2 cellular contexts compared by ENCODE assay signal in the genomic region with DNA sequence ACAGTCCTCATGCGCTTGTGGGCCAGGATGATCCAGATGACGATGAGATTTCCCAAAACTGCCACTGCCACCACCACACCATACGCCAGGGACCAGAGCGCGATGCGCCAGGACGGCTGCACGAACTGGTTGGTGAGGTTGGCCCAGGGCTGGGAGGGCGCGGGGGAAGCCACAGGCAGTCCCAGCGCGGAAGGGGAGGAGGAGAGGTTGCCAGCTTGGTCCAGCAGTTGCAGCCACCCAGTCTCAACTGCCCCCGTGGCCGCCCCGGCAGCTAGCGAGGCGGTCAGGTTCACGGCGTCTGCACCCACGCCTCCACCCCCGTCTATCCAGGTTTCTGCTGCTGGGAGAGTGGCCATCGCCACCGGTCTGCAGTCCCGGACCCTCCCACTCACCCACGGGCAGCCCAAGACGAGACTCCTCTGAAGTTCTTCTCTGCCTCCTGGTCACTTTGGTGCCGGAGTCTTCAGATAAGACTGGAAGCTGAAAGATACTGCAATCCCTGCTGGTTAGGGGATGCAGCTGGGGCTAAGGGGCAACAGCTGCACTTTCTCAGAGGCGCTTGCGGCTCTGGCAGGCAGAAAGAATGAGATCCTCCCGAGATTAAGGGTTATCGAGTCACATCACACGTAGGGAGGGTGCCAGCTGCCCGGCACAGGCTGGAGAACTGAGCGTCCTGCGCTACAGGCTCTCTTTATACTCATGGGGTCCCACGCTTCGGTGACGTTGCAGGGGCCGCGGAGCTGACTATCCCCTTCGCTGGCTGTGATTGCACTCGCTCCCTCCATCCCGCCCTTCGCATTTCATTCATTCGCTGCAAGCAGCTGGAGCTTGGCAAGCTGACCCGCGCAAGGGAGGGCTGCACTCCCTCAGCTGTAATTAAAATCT.
TF ChIP-seq lines count a peak whose summit lies in the region.

A gene with protein sequence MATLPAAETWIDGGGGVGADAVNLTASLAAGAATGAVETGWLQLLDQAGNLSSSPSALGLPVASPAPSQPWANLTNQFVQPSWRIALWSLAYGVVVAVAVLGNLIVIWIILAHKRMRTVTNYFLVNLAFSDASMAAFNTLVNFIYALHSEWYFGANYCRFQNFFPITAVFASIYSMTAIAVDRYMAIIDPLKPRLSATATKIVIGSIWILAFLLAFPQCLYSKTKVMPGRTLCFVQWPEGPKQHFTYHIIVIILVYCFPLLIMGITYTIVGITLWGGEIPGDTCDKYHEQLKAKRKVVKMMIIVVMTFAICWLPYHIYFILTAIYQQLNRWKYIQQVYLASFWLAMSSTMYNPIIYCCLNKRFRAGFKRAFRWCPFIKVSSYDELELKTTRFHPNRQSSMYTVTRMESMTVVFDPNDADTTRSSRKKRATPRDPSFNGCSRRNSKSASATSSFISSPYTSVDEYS (minus strand): TSS at position 666 of the 885 bp plus-strand sequence. CDS start 310 bp downstream, at position 356.

TF ChIP-seq in IMR-90, 13 proteins besides CTCF, POLR2A, EP300 and RAD21:
- TF ChIP-seq RCOR1 (IDR thresholded peaks at IDR 0.05; ENCODE audit: insufficient replicate concordance, low read length) (no peak), MAFK (IDR thresholded peaks at IDR 0.05; ENCODE audit: low read depth, low read length) (no peak), BHLHE40 (IDR thresholded peaks at IDR 0.05; ENCODE audit: low read depth, low read length) (no peak)

TF ChIP-seq in HEK293T, 16 proteins besides CTCF, POLR2A, EP300 and RAD21:
- TF ChIP-seq ELF4 (IDR thresholded peaks at IDR 0.05) (no peak), LEF1 (IDR thresholded peaks at IDR 0.05; ENCODE audit: borderline replicate concordance) (no peak), FOXM1 (IDR thresholded peaks at IDR 0.05; ENCODE audit: borderline replicate concordance) (no peak), ARNT (IDR thresholded peaks at IDR 0.05) (no peak), ZNF384 (IDR thresholded peaks at IDR 0.05) (no peak), FOXK2 (IDR thresholded peaks at IDR 0.05) (no peak), NFRKB (IDR thresholded peaks at IDR 0.05) (no peak), L3MBTL2 (conservative IDR thresholded peaks at IDR 0.05) (no peak), CTBP1 (IDR thresholded peaks at IDR 0.05; ENCODE audit: borderline replicate concordance) (no peak), BHLHE40 (IDR thresholded peaks at IDR 0.05; ENCODE audit: borderline replicate concordance) (no peak), SUZ12 (IDR thresholded peaks at IDR 0.05) (no peak), FOXA1 (IDR thresholded peaks at IDR 0.05) (no peak), TARDBP (IDR thresholded peaks at IDR 0.05) (no peak), HDGF (IDR thresholded peaks at IDR 0.05; ENCODE audit: borderline replicate concordance) (no peak), SP1 (IDR thresholded peaks at IDR 0.05) (no peak)
- TF ChIP-seq, protein P1, sequence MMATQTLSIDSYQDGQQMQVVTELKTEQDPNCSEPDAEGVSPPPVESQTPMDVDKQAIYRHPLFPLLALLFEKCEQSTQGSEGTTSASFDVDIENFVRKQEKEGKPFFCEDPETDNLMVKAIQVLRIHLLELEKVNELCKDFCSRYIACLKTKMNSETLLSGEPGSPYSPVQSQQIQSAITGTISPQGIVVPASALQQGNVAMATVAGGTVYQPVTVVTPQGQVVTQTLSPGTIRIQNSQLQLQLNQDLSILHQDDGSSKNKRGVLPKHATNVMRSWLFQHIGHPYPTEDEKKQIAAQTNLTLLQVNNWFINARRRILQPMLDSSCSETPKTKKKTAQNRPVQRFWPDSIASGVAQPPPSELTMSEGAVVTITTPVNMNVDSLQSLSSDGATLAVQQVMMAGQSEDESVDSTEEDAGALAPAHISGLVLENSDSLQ (IDR thresholded peaks at IDR 0.05): no peak
TF ChIP-seq in HEK293T: peak in this region for 0.
